In the genomic region with DNA sequence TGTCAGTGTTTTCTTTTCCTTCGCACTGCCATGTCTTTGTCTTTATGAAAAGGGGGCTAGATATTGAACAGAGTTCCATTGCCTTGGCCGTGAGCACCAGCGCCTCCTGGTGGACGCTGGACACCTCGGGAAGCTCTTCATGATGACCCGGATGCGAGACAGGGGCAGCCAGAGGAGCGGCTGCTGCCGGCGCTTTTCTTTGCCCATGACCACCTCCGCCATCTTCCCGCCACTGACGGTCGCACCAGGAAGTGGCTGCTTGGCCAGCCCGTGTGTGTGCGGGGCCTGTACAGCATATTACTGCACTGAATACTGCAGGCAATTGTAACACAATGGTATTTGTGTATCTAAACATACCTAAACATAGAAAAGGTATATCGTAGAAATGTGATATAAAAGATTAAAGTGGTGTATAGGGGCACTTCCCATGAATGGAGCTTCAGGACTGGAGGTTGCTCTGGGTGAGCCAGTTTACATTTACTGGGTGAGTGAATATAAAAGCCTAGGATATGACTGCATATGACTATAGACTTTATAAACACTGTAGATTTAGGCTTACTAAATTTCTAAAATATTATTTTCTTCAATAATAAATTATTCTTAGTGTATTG, we compare ENCODE assay signal across 9 cellular contexts. TPM values are rescaled to one million over a fixed set of nuclear protein-coding genes. Genes with fewer than 3 reads are reported as not detected.
DNase-seq lines count a peak whose midpoint lies in the region; ATAC-seq, FAIRE-seq and TF ChIP-seq lines count a peak whose summit lies in the region.
"Had no signal": no experiment of that assay in that cellular context is flagged by ENCODE, and none has a peak within 500 bp of the region (broad histone marks: within the 10 kb centered on the region; RNA-seq: fewer than 3 reads in every experiment).

No MANE protein-coding gene starts in this region.

- FAIRE-seq in bronchial epithelial cell (lab: Jason Lieb, UNC) = no peak

- no peaks in the 10 kb centered on the region for H3K27me3 ChIP-seq in bronchial epithelial cell (ENCODE audit: control insufficient read depth, insufficient read depth, low read length)

- H3K4me3 ChIP-seq in bronchial epithelial cell (ENCODE audit: low read depth, low read length) = no peak overlapping the region
- no peak overlapping the region for H3K4me3 ChIP-seq in retinal pigment epithelial cell (ENCODE audit: low read length)

- TF ChIP-seq CTCF in bronchial epithelial cell (IDR thresholded peaks at IDR 0.05; ENCODE audit: insufficient read depth, low read length, severe bottlenecking) (peak; percentile 42), retinal pigment epithelial cell (conservative IDR thresholded peaks at IDR 0.05; ENCODE audit: low read depth, low read length) (peak; percentile 41)

- H3K9me3 Mint-ChIP-seq in immature natural killer cell = peaks cover 0 to 37% (median 7%) of the 10 kb centered on the region in 6 donors

- DNase-seq in activated CD8-positive, alpha-beta memory T cell treated with anti-CD3 and anti-CD28 coated beads, Interleukin-2, amount 50 U/mL, for 48 hours = peak; percentile 61
- no peak for DNase-seq in activated CD8-positive, alpha-beta memory T cell treated with anti-CD3 and anti-CD28 coated beads, Interleukin-2, amount 50 U/mL, for 4 hours
- DNase-seq in bronchial epithelial cell (ENCODE audit: low read depth) (no peak), retinal pigment epithelial cell (ENCODE audit: low read depth) (no peak), immature natural killer cell (no peak), NCI-H524 (lab: John Stamatoyannopoulos, UW) (no peak), cerebellar nuclear complex (lab: John Stamatoyannopoulos, UW) (no peak)

- no peak overlapping the region for H3K27ac Mint-ChIP-seq in immature natural killer cell
- H3K27ac Mint-ChIP-seq: natural killer cell treated with Interleukin-12 subunit alpha and Interleukin-12 subunit beta and Interleukin-15 and Interleukin-18, amount 100 ng/mL, for 72 hours had no signal

- no peaks in the 10 kb centered on the region for H3K36me3 ChIP-seq in bronchial epithelial cell (ENCODE audit: control insufficient read depth, insufficient read depth, low read length)

- peaks cover 0 to 1% (median 0%) of the 10 kb centered on the region in 3 donors for H3K27me3 Mint-ChIP-seq in immature natural killer cell (ENCODE audit: low read depth in 3 of 3)
- H3K27me3 Mint-ChIP-seq: natural killer cell treated with Interleukin-12 subunit alpha and Interleukin-12 subunit beta and Interleukin-15 and Interleukin-18, amount 100 ng/mL, for 72 hours had no signal

- H3K36me3 Mint-ChIP-seq in immature natural killer cell = no peaks in the 10 kb centered on the region

- ATAC-seq in HG03045 (IDR thresholded peaks at IDR 0.05; ENCODE audit: unreplicated experiment) = peak; percentile 66

- no peak overlapping the region for H3K4me3 Mint-ChIP-seq in immature natural killer cell
- H3K4me3 Mint-ChIP-seq: natural killer cell treated with Interleukin-12 subunit alpha and Interleukin-12 subunit beta and Interleukin-15 and Interleukin-18, amount 100 ng/mL, for 72 hours had no signal

- no peaks in the 10 kb centered on the region for H3K4me1 Mint-ChIP-seq in immature natural killer cell

RNA-seq across cellular contexts. Expression of a gene that starts 15.8 kb away (rescaled TPM):
- total RNA-seq in bronchial epithelial cell = not detected in 2 replicates
- not detected for polyA plus RNA-seq in immature natural killer cell
- total RNA-seq: natural killer cell treated with Interleukin-12 subunit alpha and Interleukin-12 subunit beta and Interleukin-15 and Interleukin-18, amount 100 ng/mL, for 72 hours had no signal
